In genomic region chr19:39514840-39515550, GRCh38 we compare ENCODE assay signal across 8 cellular contexts. TPM values are rescaled to one million over a fixed set of nuclear protein-coding genes. Genes with fewer than 3 reads are reported as not detected.
A peak's percentile ranks its signal among the peaks of the same experiment; 100 is the strongest.
DNase-seq lines count a peak whose midpoint lies in the region; ATAC-seq and TF ChIP-seq lines count a peak whose summit lies in the region.

Gene SELENOV, plus strand, starts transcription at chr19:39515139. Its CDS starts 74 bp downstream, at chr19:39515213.

- ATAC-seq in activated naive CD8-positive, alpha-beta T cell treated with anti-CD3 and anti-CD28 coated beads, Interleukin-2, amount 10 ng/mL, durations not matched to agents 7 days and 5 days (ENCODE audit: low read depth): peak; percentile 45
- ATAC-seq in left lung (peak; percentile 14), upper lobe of right lung (peak; percentile 25), HG03095 (IDR thresholded peaks at IDR 0.05; ENCODE audit: unreplicated experiment) (no peak), HG03521 (IDR thresholded peaks at IDR 0.05; ENCODE audit: unreplicated experiment) (no peak)

- H3K27me3 ChIP-seq in left lung (peaks cover 45 to 93% of the 10 kb centered on the region in 2 donors), upper lobe of right lung (peaks cover 64% of the 10 kb centered on the region)

- no peak within 1 kb of the TSS for H3K27ac Mint-ChIP-seq in activated naive CD8-positive, alpha-beta T cell treated with anti-CD3 and anti-CD28 coated beads, Interleukin-2, amount 10 ng/mL, durations not matched to agents 7 days and 5 days

- DNase-seq in activated gamma-delta T cell treated with Interleukin-2 at 50 U/mL for 16 hours (peak; percentile 23), activated gamma-delta T cell (lab: John Stamatoyannopoulos, UW) (no peak), left lung (no peak), upper lobe of right lung (no peak), HPDE6-E6E7 (ENCODE audit: extremely low spot score) (no peak)
- peak; percentile 42 for DNase-seq in activated naive CD8-positive, alpha-beta T cell treated with anti-CD3 and anti-CD28 coated beads, Interleukin-2, amount 10 ng/mL, durations not matched to agents 7 days and 5 days

- peaks cover 1% of the 10 kb centered on the region for H3K36me3 Mint-ChIP-seq in activated naive CD8-positive, alpha-beta T cell treated with anti-CD3 and anti-CD28 coated beads, Interleukin-2, amount 10 ng/mL, durations not matched to agents 7 days and 5 days

- no peak within 1 kb of the TSS for H3K4me3 ChIP-seq in left lung
- peak within 1 kb of the TSS; percentile 16 for H3K4me3 ChIP-seq in upper lobe of right lung

- peaks cover 9% of the 10 kb centered on the region for H3K4me1 Mint-ChIP-seq in activated naive CD8-positive, alpha-beta T cell treated with anti-CD3 and anti-CD28 coated beads, Interleukin-2, amount 10 ng/mL, durations not matched to agents 7 days and 5 days

- no peak for TF ChIP-seq CTCF in left lung (IDR thresholded peaks at IDR 0.05)
- peak; percentile 5 for TF ChIP-seq CTCF in upper lobe of right lung (IDR thresholded peaks at IDR 0.05)

- H3K9me3 Mint-ChIP-seq in activated naive CD8-positive, alpha-beta T cell treated with anti-CD3 and anti-CD28 coated beads, Interleukin-2, amount 10 ng/mL, durations not matched to agents 7 days and 5 days: no peaks in the 10 kb centered on the region

- H3K4me3 Mint-ChIP-seq in activated naive CD8-positive, alpha-beta T cell treated with anti-CD3 and anti-CD28 coated beads, Interleukin-2, amount 10 ng/mL, durations not matched to agents 7 days and 5 days: peak within 1 kb of the TSS; percentile 79

- H3K27me3 Mint-ChIP-seq in activated naive CD8-positive, alpha-beta T cell treated with anti-CD3 and anti-CD28 coated beads, Interleukin-2, amount 10 ng/mL, durations not matched to agents 7 days and 5 days: peaks cover 59% of the 10 kb centered on the region

- intact Hi-C loops in left lung (cut with DNase I) (no loop called here), upper lobe of right lung (cut with DNase I) (no loop called here)

- H3K4me1 ChIP-seq in left lung: peaks cover 5 to 16% of the 10 kb centered on the region in 2 donors
- peaks cover 14% of the 10 kb centered on the region for H3K4me1 ChIP-seq in upper lobe of right lung

- H3K9me3 ChIP-seq in left lung (no peaks in the 10 kb centered on the region), upper lobe of right lung (no peaks in the 10 kb centered on the region)

- POLR2A ChIA-PET in activated naive CD8-positive, alpha-beta T cell treated with anti-CD3 and anti-CD28 coated beads, Interleukin-2, amount 10 ng/mL, durations not matched to agents 7 days and 5 days (lab: Charles Lee): no interaction called here

- no peak within 1 kb of the TSS for H3K27ac ChIP-seq in left lung
- H3K27ac ChIP-seq in upper lobe of right lung: no peak within 1 kb of the TSS

- H3K36me3 ChIP-seq in left lung: no peaks in the 10 kb centered on the region
- no peaks in the 10 kb centered on the region for H3K36me3 ChIP-seq in upper lobe of right lung

RNA-seq across cellular contexts. Expression of gene SELENOV, which starts in this region (rescaled TPM):
- not detected for total RNA-seq in activated naive CD8-positive, alpha-beta T cell treated with anti-CD3 and anti-CD28 coated beads, Interleukin-2, amount 10 ng/mL, durations not matched to agents 7 days and 5 days
- total RNA-seq in left lung (not detected), upper lobe of right lung (not detected)

Comparison
In these comparisons a context has a peak if more than half of its experiments do, and no peak if none do; other contexts are left out.
1. Peak in DNase-seq and ATAC-seq in activated naive CD8-positive, alpha-beta T cell treated with anti-CD3 and anti-CD28 coated beads, Interleukin-2, amount 10 ng/mL, durations not matched to agents 7 days and 5 days; RNA of the gene not detected or under 1 TPM.
2. Peak in ATAC-seq in left lung; RNA of the gene not detected or under 1 TPM.
3. Peak in ATAC-seq and H3K4me3 ChIP-seq in upper lobe of right lung; RNA of the gene not detected or under 1 TPM.